19 cellular contexts compared by ENCODE assay signal in the genomic region with DNA sequence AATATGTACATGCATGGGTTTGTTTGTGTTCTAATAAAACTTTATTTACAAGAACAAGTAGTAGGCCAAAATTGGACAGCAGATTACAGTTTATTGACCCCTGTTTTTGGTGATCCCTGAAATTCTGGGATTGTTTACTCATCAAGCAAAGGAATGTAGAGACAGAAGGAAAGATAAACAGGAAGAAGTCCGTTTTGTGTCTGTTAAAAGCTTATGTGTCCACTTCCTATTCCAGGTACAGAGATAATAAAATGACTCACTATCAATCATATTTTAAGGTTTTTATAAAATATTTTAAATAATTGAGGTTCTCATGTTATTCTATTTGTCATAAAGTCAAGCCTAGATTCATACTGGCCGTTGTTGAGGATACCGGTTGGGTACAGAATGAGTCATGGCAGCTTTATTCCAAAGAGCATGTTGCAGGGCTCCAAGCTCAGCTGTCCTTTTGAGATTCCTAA.
DNase-seq lines count a peak whose midpoint lies in the region; ATAC-seq, FAIRE-seq and TF ChIP-seq lines count a peak whose summit lies in the region.
"Had no signal": no experiment of that assay in that cellular context is flagged by ENCODE, and none has a peak within 500 bp of the region (broad histone marks: within the 10 kb centered on the region; RNA-seq: fewer than 3 reads in every experiment).

No MANE protein-coding gene starts in this region.

- POLR2A ChIA-PET in RWPE1 (lab: Yijun Ruan, JAX; ENCODE audit: low non-redundant PET), result no interaction called here

- no peaks in the 10 kb centered on the region for H3K36me3 Mint-ChIP-seq in HFFc6 (ENCODE audit: low read depth)
- no peaks in the 10 kb centered on the region for H3K36me3 Mint-ChIP-seq in activated naive CD4-positive, alpha-beta T cell treated with anti-CD3 and anti-CD28 coated beads, Interleukin-2, amount 50 U/mL, for 72 hours
- H3K36me3 Mint-ChIP-seq: activated naive CD4-positive, alpha-beta T cell treated with anti-CD3 and anti-CD28 coated beads, Interleukin-2, amount 10 ng/mL, durations not matched to agents 7 days and 5 days had no signal

- no peak for TF ChIP-seq CTCF in HFFc6 (IDR thresholded peaks at IDR 0.05)
- TF ChIP-seq CTCF in RWPE1 (conservative IDR thresholded peaks at IDR 0.05; ENCODE audit: low read depth), result no peak
- no peak for TF ChIP-seq CTCF in foreskin fibroblast (IDR thresholded peaks at IDR 0.05; ENCODE audit: low read depth, low read length)

- H3K4me1 Mint-ChIP-seq in HFFc6 (ENCODE audit: low read depth), result peaks cover 10% of the 10 kb centered on the region
- H3K4me1 Mint-ChIP-seq: activated naive CD4-positive, alpha-beta T cell treated with anti-CD3 and anti-CD28 coated beads, Interleukin-2, amount 10 ng/mL, durations not matched to agents 7 days and 5 days had no signal

- no peak overlapping the region for H3K4me3 Mint-ChIP-seq in HFFc6
- H3K4me3 Mint-ChIP-seq: activated naive CD4-positive, alpha-beta T cell treated with anti-CD3 and anti-CD28 coated beads, Interleukin-2, amount 10 ng/mL, durations not matched to agents 7 days and 5 days had no signal

- DNase-seq in HFFc6, result peak; percentile 6
- peak; percentile 29 for DNase-seq in RWPE1 (ENCODE audit: low spot score)
- peak; percentile 53 to 58 for DNase-seq in foreskin fibroblast
- peak; percentile 44 for DNase-seq in urothelium cell line (ENCODE audit: low spot score)
- no peak for DNase-seq in Right ventricle myocardium inferior (ENCODE audit: missing footprints)
- DNase-seq in central memory CD4-positive, alpha-beta T cell, result no peak
- DNase-seq in activated naive CD4-positive, alpha-beta T cell treated with anti-CD3 and anti-CD28 coated beads, Interleukin-2, amount 50 U/mL, for 72 hours (ENCODE audit: low spot score in 2 of 2), result no peak
- DNase-seq: activated CD4-positive, alpha-beta T cell treated with anti-CD3 and anti-CD28 coated beads for 4 hours; activated naive CD4-positive, alpha-beta T cell treated with anti-CD3 and anti-CD28 coated beads, Interleukin-2, amount 10 ng/mL, durations not matched to agents 7 days and 5 days; C1 segment of cervical spinal cord; DMS153; effector CD4-positive, alpha-beta T cell; gastrocnemius medialis; mesendoderm; NCI-H1048; right cardiac atrium; SIG-M5; stimulated activated CD4-positive, alpha-beta T cell treated with anti-CD3 and anti-CD28 coated beads, Interleukin-2, amount 100 ng/mL, for 24 hours; T-helper 9 cell had no signal

- H3K27ac Mint-ChIP-seq in HFFc6, result no peak overlapping the region
- no peak overlapping the region for H3K27ac Mint-ChIP-seq in activated naive CD4-positive, alpha-beta T cell treated with anti-CD3 and anti-CD28 coated beads, Interleukin-2, amount 50 U/mL, for 72 hours
- H3K27ac Mint-ChIP-seq: activated naive CD4-positive, alpha-beta T cell treated with anti-CD3 and anti-CD28 coated beads, Interleukin-2, amount 10 ng/mL, durations not matched to agents 7 days and 5 days had no signal

- CTCF ChIA-PET in RWPE1 (lab: Yijun Ruan, JAX), result interaction anchor here (1.2 kb wide), 1 partner anchor 75 kb away, joined by 5 read pairs; no protein-coding TSS in a partner anchor

- FAIRE-seq in urothelium cell line (lab: Jason Lieb, UNC), result no peak

- no peak overlapping the region for H3K4me3 ChIP-seq in foreskin fibroblast (ENCODE audit: low read depth in 1 of 2, low read length in 2 of 2)
- H3K4me3 ChIP-seq: gastrocnemius medialis had no signal

- no peak overlapping the region for H3K27ac ChIP-seq in RWPE1
- H3K27ac ChIP-seq: gastrocnemius medialis had no signal

- ATAC-seq in Right ventricle myocardium inferior, result no peak
- ATAC-seq in activated naive CD4-positive, alpha-beta T cell treated with anti-CD3 and anti-CD28 coated beads, Interleukin-2, amount 50 U/mL, for 72 hours, result no peak
- ATAC-seq: gastrocnemius medialis, right cardiac atrium had no signal

- no peaks in the 10 kb centered on the region for H3K9me3 Mint-ChIP-seq in HFFc6
- no peaks in the 10 kb centered on the region for H3K9me3 Mint-ChIP-seq in activated naive CD4-positive, alpha-beta T cell treated with anti-CD3 and anti-CD28 coated beads, Interleukin-2, amount 50 U/mL, for 72 hours
- H3K9me3 Mint-ChIP-seq: activated naive CD4-positive, alpha-beta T cell treated with anti-CD3 and anti-CD28 coated beads, Interleukin-2, amount 10 ng/mL, durations not matched to agents 7 days and 5 days had no signal

- intact Hi-C loops in Right ventricle myocardium inferior (cut with DNase I), result no loop called here

- peaks cover 6% of the 10 kb centered on the region for H3K27me3 Mint-ChIP-seq in HFFc6 (ENCODE audit: insufficient read depth)
- H3K27me3 Mint-ChIP-seq: activated naive CD4-positive, alpha-beta T cell treated with anti-CD3 and anti-CD28 coated beads, Interleukin-2, amount 10 ng/mL, durations not matched to agents 7 days and 5 days had no signal

Comparison
In these comparisons a context has a peak if more than half of its experiments do, and no peak if none do; other contexts are left out.
1. DNase-seq: peak in HFFc6 (single experiment), RWPE1 (single experiment), foreskin fibroblast (2 of 2) and urothelium cell line (single experiment); none in Right ventricle myocardium inferior (single experiment), central memory CD4-positive, alpha-beta T cell (single experiment) and activated naive CD4-positive, alpha-beta T cell treated with anti-CD3 and anti-CD28 coated beads, Interleukin-2, amount 50 U/mL, for 72 hours (0 of 2).